17 cellular contexts compared by ENCODE assay signal in the genomic region with DNA sequence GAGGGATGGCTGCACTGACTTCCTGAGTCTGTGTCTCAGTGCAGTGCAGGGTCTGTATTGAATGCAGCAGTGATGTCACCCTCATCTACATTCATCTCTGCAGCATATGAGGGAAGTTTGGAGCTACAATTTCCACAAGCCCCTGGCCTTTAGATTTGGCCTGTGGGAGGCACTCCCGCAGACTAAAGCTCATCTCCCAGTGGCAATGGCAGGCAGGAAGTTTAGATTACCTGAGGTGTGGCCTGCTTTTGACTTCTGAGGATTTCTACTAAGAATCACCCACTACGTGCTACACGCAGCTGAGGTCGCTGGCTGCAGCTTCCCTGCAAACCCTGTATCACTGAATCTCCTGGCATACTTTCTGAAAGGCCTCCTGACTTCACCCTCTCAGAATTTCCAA.
"Had no signal": no experiment of that assay in that cellular context is flagged by ENCODE, and none has a peak within 500 bp of the region (broad histone marks: within the 10 kb centered on the region; RNA-seq: fewer than 3 reads in every experiment).

No MANE protein-coding gene starts in this region.

- H3K9me3 Mint-ChIP-seq: activated T-cell treated with anti-CD3 and anti-CD28 coated beads, Interleukin-2, amount 50 U/mL, for 4 hours; nephron progenitor cell had no signal

- H3K4me1 Mint-ChIP-seq: nephron progenitor cell had no signal

- DNase-seq: activated CD4-positive, alpha-beta memory T cell treated with anti-CD3 and anti-CD28 coated beads for 36 hours; activated effector memory CD4-positive, alpha-beta T cell treated with anti-CD3 and anti-CD28 coated beads, Interleukin-2, amount 50 U/mL, for 16 hours; activated T-cell treated with anti-CD3 and anti-CD28 coated beads, Interleukin-2, amount 50 U/mL, for 4 hours; amygdala; heart left ventricle; nephron progenitor cell; pancreas; stimulated activated CD4-positive, alpha-beta T cell treated with anti-CD3 and anti-CD28 coated beads, Interleukin-4, amount 100 ng/mL, for 4 hours; stomach; T-helper 2 cell had no signal

- FAIRE-seq: frontal cortex, pancreas, TTC549 had no signal

- H3K36me3 ChIP-seq: breast epithelium, esophagus muscularis mucosa, heart left ventricle, pancreas, stomach, thoracic aorta had no signal

- H3K4me3 Mint-ChIP-seq: activated CD4-positive, alpha-beta memory T cell treated with anti-CD3 and anti-CD28 coated beads for 36 hours; activated T-cell treated with anti-CD3 and anti-CD28 coated beads, Interleukin-2, amount 50 U/mL, for 4 hours; nephron progenitor cell had no signal

- H3K27me3 ChIP-seq: breast epithelium, esophagus muscularis mucosa, heart left ventricle, pancreas, stomach had no signal

- H3K27ac ChIP-seq: breast epithelium, esophagus muscularis mucosa, heart left ventricle, pancreas, stomach, thoracic aorta had no signal

- ATAC-seq: activated CD4-positive, CD25-positive, alpha-beta regulatory T cell treated with anti-CD3 and anti-CD28 coated beads, Interleukin-2, amount 50 U/mL, for 24 hours; activated naive CD4-positive, alpha-beta T cell treated with anti-CD3 and anti-CD28 coated beads, Interleukin-2, amount 50 U/mL, for 72 hours; activated T-cell treated with anti-CD3 and anti-CD28 coated beads, Interleukin-2, amount 50 U/mL, for 4 hours; heart left ventricle; pancreas had no signal

- H3K27me3 Mint-ChIP-seq: activated CD4-positive, alpha-beta memory T cell treated with anti-CD3 and anti-CD28 coated beads for 36 hours had no signal

- H3K36me3 Mint-ChIP-seq: activated CD4-positive, alpha-beta memory T cell treated with anti-CD3 and anti-CD28 coated beads for 36 hours; activated naive CD4-positive, alpha-beta T cell treated with anti-CD3 and anti-CD28 coated beads, Interleukin-2, amount 50 U/mL, for 72 hours had no signal

- H3K27ac Mint-ChIP-seq: activated CD4-positive, alpha-beta memory T cell treated with anti-CD3 and anti-CD28 coated beads for 36 hours; activated naive CD4-positive, alpha-beta T cell treated with anti-CD3 and anti-CD28 coated beads, Interleukin-2, amount 50 U/mL, for 72 hours; nephron progenitor cell had no signal

- H3K9me3 ChIP-seq: breast epithelium, esophagus muscularis mucosa, pancreas, stomach, thoracic aorta had no signal

- H3K4me1 ChIP-seq: breast epithelium, esophagus muscularis mucosa, heart left ventricle had no signal

- H3K4me3 ChIP-seq: breast epithelium, esophagus muscularis mucosa, heart left ventricle, pancreas, stomach, thoracic aorta had no signal
